Comparison of ENCODE assay signal across 8 cellular contexts in genomic region chr1:183609313-183609712, GRCh38. TPM values are rescaled to one million over a fixed set of nuclear protein-coding genes. Genes with fewer than 3 reads are reported as not detected.
DNase-seq lines count a peak whose midpoint lies in the region; ATAC-seq and TF ChIP-seq lines count a peak whose summit lies in the region.

No MANE protein-coding gene starts in this region.

- peaks cover 0 to 4% (median 2%) of the 10 kb centered on the region in 3 donors for H3K27me3 Mint-ChIP-seq in naive B cell
- H3K27me3 Mint-ChIP-seq in CD4-positive, alpha-beta memory T cell: peaks cover 2 to 5% of the 10 kb centered on the region in 2 donors

- no peaks in the 10 kb centered on the region for H3K4me1 ChIP-seq in CD4-positive, alpha-beta memory T cell (ENCODE audit: insufficient read depth, low read length)

- H3K27ac Mint-ChIP-seq in naive B cell: peak overlapping the region in 4 of 6 donors; percentile 9 to 59 (median 45)
- H3K27ac Mint-ChIP-seq in CD4-positive, alpha-beta memory T cell: no peak overlapping the region

- ATAC-seq in HG03045 (IDR thresholded peaks at IDR 0.05; ENCODE audit: unreplicated experiment) (peak; percentile 45), naive B cell (ENCODE audit: low read depth in 2 of 2) (peak; percentile 40 to 61), GM21360 (IDR thresholded peaks at IDR 0.05; ENCODE audit: unreplicated experiment) (no peak)

- peak; percentile 36 for DNase-seq in activated CD4-positive, alpha-beta T cell treated with anti-CD3 and anti-CD28 coated beads for 48 hours
- DNase-seq in activated CD4-positive, alpha-beta T cell treated with anti-CD3 and anti-CD28 coated beads, Interleukin-2, amount 50 U/mL, for 4 hours: no peak
- DNase-seq in OCI-M1 (lab: John Stamatoyannopoulos, UW): peak; percentile 91
- peak; percentile 90 for DNase-seq in epithelial cell of esophagus (ENCODE audit: low read depth)
- DNase-seq in naive B cell: no peak
- no peak for DNase-seq in CD4-positive, alpha-beta memory T cell

- H3K27me3 ChIP-seq in CD4-positive, alpha-beta memory T cell (ENCODE audit: insufficient read depth, low read length): no peaks in the 10 kb centered on the region

- no peak overlapping the region for H3K27ac ChIP-seq in CD4-positive, alpha-beta memory T cell (ENCODE audit: low read depth, low read length)

- POLR2A ChIA-PET in CD4-positive, alpha-beta memory T cell (lab: Charles Lee; ENCODE audit: partially characterized antibody): no interaction called here

- no peaks in the 10 kb centered on the region for H3K36me3 Mint-ChIP-seq in naive B cell
- H3K36me3 Mint-ChIP-seq in CD4-positive, alpha-beta memory T cell: no peaks in the 10 kb centered on the region

- peak; percentile 61 for TF ChIP-seq CTCF in epithelial cell of esophagus (IDR thresholded peaks at IDR 0.05; ENCODE audit: insufficient read depth, low read depth, low read length, missing control alignments)

- H3K4me3 Mint-ChIP-seq in naive B cell: no peak overlapping the region
- H3K4me3 Mint-ChIP-seq in CD4-positive, alpha-beta memory T cell: no peak overlapping the region

- no peaks in the 10 kb centered on the region for H3K36me3 ChIP-seq in CD4-positive, alpha-beta memory T cell (ENCODE audit: insufficient read depth, low read length)

- H3K9me3 ChIP-seq in CD4-positive, alpha-beta memory T cell (ENCODE audit: control insufficient read depth in 1 of 2, low read length in 2 of 2): no peaks in the 10 kb centered on the region

- H3K9me3 Mint-ChIP-seq in naive B cell: peaks cover 0 to 3% (median 0%) of the 10 kb centered on the region in 7 donors
- H3K9me3 Mint-ChIP-seq in CD4-positive, alpha-beta memory T cell: no peaks in the 10 kb centered on the region

- CTCF ChIA-PET in CD4-positive, alpha-beta memory T cell (lab: Charles Lee; ENCODE audit: partially characterized antibody): interaction anchor here (0.8 to 1.6 kb wide), 2 partner anchors 25 to 76 kb away, joined by 3 to 4 read pairs; no protein-coding TSS in a partner anchor

- peaks cover 21 to 25% (median 22%) of the 10 kb centered on the region in 3 donors for H3K4me1 Mint-ChIP-seq in naive B cell
- no peaks in the 10 kb centered on the region for H3K4me1 Mint-ChIP-seq in CD4-positive, alpha-beta memory T cell

- no peak overlapping the region for H3K4me3 ChIP-seq in epithelial cell of esophagus (ENCODE audit: low read length)
- H3K4me3 ChIP-seq in CD4-positive, alpha-beta memory T cell (ENCODE audit: low read length in 2 of 2): no peak overlapping the region

- intact Hi-C loops in CD4-positive, alpha-beta memory T cell (cut with micrococcal nuclease): no loop called here

RNA-seq across cellular contexts. Expression of gene NCF2, which starts 19.1 kb away (rescaled TPM):
- 10 to 100 TPM in 1 of 6 donors, 1 to 10 TPM in 4, not detected in 1; 5.6 to 11.0 (median 6.3) TPM for polyA plus RNA-seq in naive B cell (ENCODE audit: low read depth in 6 of 6)
- 1 to 10 TPM; 5.2 to 6.7 TPM for total RNA-seq in CD4-positive, alpha-beta memory T cell
- polyA plus RNA-seq in CD4-positive, alpha-beta memory T cell: 1 to 10 TPM; 2.0 to 6.9 TPM

RNA-seq across cellular contexts. Expression of gene ARPC5, which starts 26.3 kb away (rescaled TPM):
- 100 to 1,000 TPM; 286 to 573 (median 376) TPM for polyA plus RNA-seq in naive B cell (ENCODE audit: low read depth in 6 of 6)
- 100 to 1,000 TPM; 106 to 107 TPM for total RNA-seq in CD4-positive, alpha-beta memory T cell
- polyA plus RNA-seq in CD4-positive, alpha-beta memory T cell: 100 to 1,000 TPM; 391 to 696 TPM

RNA-seq across cellular contexts. Expression of gene APOBEC4, which starts 43.8 kb away (rescaled TPM):
- polyA plus RNA-seq in naive B cell (ENCODE audit: low read depth in 6 of 6): not detected
- not detected for total RNA-seq in CD4-positive, alpha-beta memory T cell
- polyA plus RNA-seq in CD4-positive, alpha-beta memory T cell: not detected

Comparison
In these comparisons a context has a peak if more than half of its experiments do, and no peak if none do; other contexts are left out.
1. DNase-seq: peak in activated CD4-positive, alpha-beta T cell treated with anti-CD3 and anti-CD28 coated beads for 48 hours (single experiment), OCI-M1 (single experiment) and epithelial cell of esophagus (single experiment); none in activated CD4-positive, alpha-beta T cell treated with anti-CD3 and anti-CD28 coated beads, Interleukin-2, amount 50 U/mL, for 4 hours (0 of 2), naive B cell (single experiment) and CD4-positive, alpha-beta memory T cell (0 of 5).
2. H3K27ac Mint-ChIP-seq: peak in naive B cell (4 of 6); none in CD4-positive, alpha-beta memory T cell (0 of 7).